8 cellular contexts compared by ENCODE assay signal in genomic region chr11:66479741-66480115, GRCh38. TPM values are rescaled to one million over a fixed set of nuclear protein-coding genes. Genes with fewer than 3 reads are reported as not detected.
DNase-seq lines count a peak whose midpoint lies in the region; ATAC-seq, FAIRE-seq and TF ChIP-seq lines count a peak whose summit lies in the region.

No MANE protein-coding gene starts in this region.

- H3K4me3 Mint-ChIP-seq in activated T-helper 1 cell treated with anti-CD3 and anti-CD28 coated beads, Interleukin-12 subunit alpha, Interleukin-12 subunit beta, Interleukin-2, Interleukin-4 antibody, amounts not matched to agents 30 ng/mL and 10 ng/mL and 1 ng/mL, durations not matched to agents 14 hours and 24 hours and 36 hours = peak overlapping the region; percentile 89

- H3K4me1 Mint-ChIP-seq in activated T-helper 1 cell treated with anti-CD3 and anti-CD28 coated beads, Interleukin-12 subunit alpha, Interleukin-12 subunit beta, Interleukin-2, Interleukin-4 antibody, amounts not matched to agents 30 ng/mL and 10 ng/mL and 1 ng/mL, durations not matched to agents 14 hours and 24 hours and 36 hours (ENCODE audit: low read depth) = peaks cover 41% of the 10 kb centered on the region

- H3K79me2 ChIP-seq in hepatocyte = peaks cover 21% of the 10 kb centered on the region

- under 1% methylated on average over 19 of the region's 19 CpGs for WGBS in hepatocyte (ENCODE audit: low lambda C conversion rate, missing lambda C conversion rate)
- 0% methylated on average over 19 of the region's 19 CpGs for WGBS in small intestine, 3 donors

- H3K36me3 ChIP-seq in hepatocyte (replicated peaks; ENCODE audit: insufficient read depth, low read depth) (no peaks in the 10 kb centered on the region), small intestine (ENCODE audit: control insufficient read depth in 2 of 2, insufficient read depth in 2 of 2, low read length in 2 of 2) (peaks cover 0 to 2% of the 10 kb centered on the region in 2 donors)

- H3K27ac ChIP-seq in hepatocyte (peak overlapping the region; percentile 95), small intestine (ENCODE audit: low read depth in 1 of 2, low read length in 1 of 2) (peak overlapping the region; percentile 87 to 98)

- H3K27me3 ChIP-seq in hepatocyte = no peaks in the 10 kb centered on the region
- no peaks in the 10 kb centered on the region for H3K27me3 ChIP-seq in small intestine (ENCODE audit: control insufficient read depth in 2 of 2, insufficient read depth in 2 of 2, low read length in 2 of 2)

- peaks cover 4% of the 10 kb centered on the region for H4K20me1 ChIP-seq in hepatocyte (ENCODE audit: insufficient read depth, poor library complexity, severe bottlenecking)

- no peak for ATAC-seq in HG02973 (IDR thresholded peaks at IDR 0.05; ENCODE audit: unreplicated experiment)
- ATAC-seq in HG03469 (IDR thresholded peaks at IDR 0.05; ENCODE audit: unreplicated experiment) = no peak

- H2AFZ ChIP-seq in hepatocyte = peak overlapping the region; percentile 73

- peaks cover 4% of the 10 kb centered on the region for H3K36me3 Mint-ChIP-seq in activated T-helper 1 cell treated with anti-CD3 and anti-CD28 coated beads, Interleukin-12 subunit alpha, Interleukin-12 subunit beta, Interleukin-2, Interleukin-4 antibody, amounts not matched to agents 30 ng/mL and 10 ng/mL and 1 ng/mL, durations not matched to agents 14 hours and 24 hours and 36 hours (ENCODE audit: low read depth)

- peak overlapping the region; percentile 97 for H3K4me2 ChIP-seq in hepatocyte

- no peaks in the 10 kb centered on the region for H3K9me3 Mint-ChIP-seq in activated T-helper 1 cell treated with anti-CD3 and anti-CD28 coated beads, Interleukin-12 subunit alpha, Interleukin-12 subunit beta, Interleukin-2, Interleukin-4 antibody, amounts not matched to agents 30 ng/mL and 10 ng/mL and 1 ng/mL, durations not matched to agents 14 hours and 24 hours and 36 hours

- H3K9me2 ChIP-seq in hepatocyte (replicated peaks; ENCODE audit: insufficient read depth) = no peaks in the 10 kb centered on the region

- H3K9me3 ChIP-seq in hepatocyte (ENCODE audit: low read depth) = no peaks in the 10 kb centered on the region
- no peaks in the 10 kb centered on the region for H3K9me3 ChIP-seq in small intestine (ENCODE audit: control insufficient read depth, low read depth)

- peak; percentile 81 to 98 (median 97) for DNase-seq in NCI-H1417 (lab: John Stamatoyannopoulos, UW)
- no peak for DNase-seq in NCI-H1417 treated with DMSO at 0.1 percent for 48 hours (lab: John Stamatoyannopoulos, UW)
- peak; percentile 92 for DNase-seq in HPDE6-E6E7 (ENCODE audit: extremely low spot score)
- DNase-seq in activated T-helper 1 cell treated with anti-CD3 and anti-CD28 coated beads, Interleukin-12 subunit alpha, Interleukin-12 subunit beta, Interleukin-2, Interleukin-4 antibody, amounts not matched to agents 30 ng/mL and 10 ng/mL and 1 ng/mL, durations not matched to agents 14 hours and 24 hours and 36 hours (ENCODE audit: low spot score) = no peak
- DNase-seq in hepatocyte (ENCODE audit: low spot score) = no peak
- peak; percentile 82 for DNase-seq in small intestine

- H3K27me3 Mint-ChIP-seq in activated T-helper 1 cell treated with anti-CD3 and anti-CD28 coated beads, Interleukin-12 subunit alpha, Interleukin-12 subunit beta, Interleukin-2, Interleukin-4 antibody, amounts not matched to agents 30 ng/mL and 10 ng/mL and 1 ng/mL, durations not matched to agents 14 hours and 24 hours and 36 hours (ENCODE audit: insufficient read depth) = no peaks in the 10 kb centered on the region

- H3K4me1 ChIP-seq in hepatocyte (ENCODE audit: insufficient read depth) = peaks cover 11% of the 10 kb centered on the region
- H3K4me1 ChIP-seq in small intestine (ENCODE audit: control insufficient read depth in 2 of 2, insufficient read depth in 1 of 2, low read depth in 1 of 2, low read length in 1 of 2) = peaks cover 3 to 4% of the 10 kb centered on the region in 2 donors

- no peak for FAIRE-seq in small intestine (lab: Jason Lieb, UNC)

- H3K4me3 ChIP-seq in hepatocyte = peak overlapping the region; percentile 31
- peak overlapping the region; percentile 71 to 79 for H3K4me3 ChIP-seq in small intestine (ENCODE audit: low read depth in 1 of 2, low read length in 2 of 2)

- no peak for TF ChIP-seq CTCF in hepatocyte (IDR thresholded peaks at IDR 0.05; ENCODE audit: poor library complexity)

- H3K27ac Mint-ChIP-seq in activated T-helper 1 cell treated with anti-CD3 and anti-CD28 coated beads, Interleukin-12 subunit alpha, Interleukin-12 subunit beta, Interleukin-2, Interleukin-4 antibody, amounts not matched to agents 30 ng/mL and 10 ng/mL and 1 ng/mL, durations not matched to agents 14 hours and 24 hours and 36 hours = peak overlapping the region; percentile 72

- intact Hi-C loops in activated T-helper 1 cell treated with anti-CD3 and anti-CD28 coated beads, Interleukin-12 subunit alpha, Interleukin-12 subunit beta, Interleukin-2, Interleukin-4 antibody, amounts not matched to agents 30 ng/mL and 10 ng/mL and 1 ng/mL, durations not matched to agents 14 hours and 24 hours and 36 hours (cut with micrococcal nuclease) = loop anchor here (1.0 to 2.0 kb wide), 8 partner anchors 13 to 479 kb away; partner anchors contain the start of genes ACTN3, BBS1, PC and PELI3

RNA-seq across cellular contexts. Expression of gene DPP3, which starts 0.5 kb away (rescaled TPM):
- 102 and 112 TPM in 2 replicates for total RNA-seq in activated T-helper 1 cell treated with anti-CD3 and anti-CD28 coated beads, Interleukin-12 subunit alpha, Interleukin-12 subunit beta, Interleukin-2, Interleukin-4 antibody, amounts not matched to agents 30 ng/mL and 10 ng/mL and 1 ng/mL, durations not matched to agents 14 hours and 24 hours and 36 hours
- total RNA-seq in hepatocyte = 46.0 and 56.0 TPM in 2 replicates
- 54.8 and 57.3 TPM in 2 replicates for polyA plus RNA-seq in hepatocyte
- 10 to 100 TPM; 33.2 to 67.7 (median 41.6) TPM for polyA plus RNA-seq in small intestine

RNA-seq across cellular contexts. Expression of gene PELI3, which starts 13.0 kb away (rescaled TPM):
- 15.3 and 15.8 TPM in 2 replicates for total RNA-seq in activated T-helper 1 cell treated with anti-CD3 and anti-CD28 coated beads, Interleukin-12 subunit alpha, Interleukin-12 subunit beta, Interleukin-2, Interleukin-4 antibody, amounts not matched to agents 30 ng/mL and 10 ng/mL and 1 ng/mL, durations not matched to agents 14 hours and 24 hours and 36 hours
- total RNA-seq in hepatocyte = 5.5 and 6.7 TPM in 2 replicates
- 5.5 and 10.9 TPM in 2 replicates for polyA plus RNA-seq in hepatocyte
- 1 to 10 TPM; 3.1 to 4.7 (median 4.6) TPM for polyA plus RNA-seq in small intestine

RNA-seq across cellular contexts. Expression of gene BBS1, which starts 30.7 kb away (rescaled TPM):
- 18.0 and 18.1 TPM in 2 replicates for total RNA-seq in activated T-helper 1 cell treated with anti-CD3 and anti-CD28 coated beads, Interleukin-12 subunit alpha, Interleukin-12 subunit beta, Interleukin-2, Interleukin-4 antibody, amounts not matched to agents 30 ng/mL and 10 ng/mL and 1 ng/mL, durations not matched to agents 14 hours and 24 hours and 36 hours
- total RNA-seq in hepatocyte = 25.1 and 33.4 TPM in 2 replicates
- polyA plus RNA-seq in hepatocyte = 27.7 and 33.9 TPM in 2 replicates
- 10 to 100 TPM in 1 of 3 donors, 1 to 10 TPM in 2; 3.8 to 11.6 (median 4.2) TPM for polyA plus RNA-seq in small intestine

RNA-seq across cellular contexts. Expression of gene MRPL11, which starts 41.1 kb away (rescaled TPM):
- 93.0 and 93.6 TPM in 2 replicates for total RNA-seq in activated T-helper 1 cell treated with anti-CD3 and anti-CD28 coated beads, Interleukin-12 subunit alpha, Interleukin-12 subunit beta, Interleukin-2, Interleukin-4 antibody, amounts not matched to agents 30 ng/mL and 10 ng/mL and 1 ng/mL, durations not matched to agents 14 hours and 24 hours and 36 hours
- total RNA-seq in hepatocyte = 45.6 and 60.6 TPM in 2 replicates
- 57.1 and 59.8 TPM in 2 replicates for polyA plus RNA-seq in hepatocyte
- polyA plus RNA-seq in small intestine = 100 to 1,000 TPM in 1 of 3 donors, 10 to 100 TPM in 2; 57.0 to 118 (median 57.6) TPM

RNA-seq across cellular contexts. Expression of gene NPAS4, which starts 58.9 kb away (rescaled TPM):
- total RNA-seq in activated T-helper 1 cell treated with anti-CD3 and anti-CD28 coated beads, Interleukin-12 subunit alpha, Interleukin-12 subunit beta, Interleukin-2, Interleukin-4 antibody, amounts not matched to agents 30 ng/mL and 10 ng/mL and 1 ng/mL, durations not matched to agents 14 hours and 24 hours and 36 hours = not detected in 2 replicates
- total RNA-seq in hepatocyte = 0.60 TPM in 1 of 2 replicates, not detected in the other
- 0.31 TPM in 1 of 2 replicates, not detected in the other for polyA plus RNA-seq in hepatocyte
- under 1 TPM in 1 of 3 donors, not detected in 2; 0.10 TPM for polyA plus RNA-seq in small intestine

Comparison
In these comparisons a context has a peak if more than half of its experiments do, and no peak if none do; other contexts are left out.
1. DNase-seq: peak in NCI-H1417 (3 of 3), HPDE6-E6E7 (single experiment) and small intestine (single experiment); none in NCI-H1417 treated with DMSO at 0.1 percent for 48 hours (single experiment), activated T-helper 1 cell treated with anti-CD3 and anti-CD28 coated beads, Interleukin-12 subunit alpha, Interleukin-12 subunit beta, Interleukin-2, Interleukin-4 antibody, amounts not matched to agents 30 ng/mL and 10 ng/mL and 1 ng/mL, durations not matched to agents 14 hours and 24 hours and 36 hours (single experiment) and hepatocyte (single experiment).